8 cellular contexts compared by ENCODE assay signal in the genomic region with DNA sequence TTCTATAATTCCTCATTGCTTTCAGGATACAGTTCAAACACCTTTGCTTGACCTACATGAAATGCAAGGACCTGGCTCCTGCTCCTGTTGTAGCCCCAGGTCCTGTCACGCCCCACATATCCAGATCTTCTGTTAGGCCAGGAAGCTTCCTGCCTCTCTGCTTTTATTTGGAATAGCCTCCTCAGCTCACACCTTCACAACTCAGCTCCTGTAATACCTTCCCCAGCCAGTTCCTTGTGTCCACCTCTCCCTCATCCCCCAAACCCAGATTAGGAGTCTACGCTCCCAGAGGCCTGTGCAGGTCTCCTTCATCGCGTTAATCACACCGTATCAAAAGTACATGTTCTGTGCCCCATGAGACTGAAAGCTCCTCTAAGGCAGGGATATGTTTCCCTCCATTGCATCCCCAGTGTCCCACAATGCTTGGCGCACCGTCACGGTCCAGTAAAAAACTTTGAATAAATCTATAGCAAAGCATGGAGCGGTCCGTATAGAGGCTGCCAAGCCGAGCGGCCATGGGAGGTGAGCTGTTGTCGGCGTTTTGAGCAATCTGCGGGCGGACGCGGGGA. TPM values are rescaled to one million over a fixed set of nuclear protein-coding genes. Genes with fewer than 3 reads are reported as not detected.
DNase-seq lines count a peak whose midpoint lies in the region; ATAC-seq and TF ChIP-seq lines count a peak whose summit lies in the region.

No MANE protein-coding gene starts in this region.

- intact Hi-C loops in CD14-positive monocyte (cut with micrococcal nuclease): loop anchor here in 1 of 2 donors (10.0 kb wide), 1 partner anchor 1490 kb away; a partner anchor contains a TSS

- H3K4me3 ChIP-seq in GM23248 (peak overlapping the region; percentile 99), iPS-11a (ENCODE audit: low read depth, low read length) (peak overlapping the region; percentile 98)

- peak overlapping the region; percentile 91 for H3K4me2 ChIP-seq in GM23248 (ENCODE audit: unreplicated experiment)

- H3K4me1 ChIP-seq in GM23248 (ENCODE audit: insufficient read depth): peaks cover 9% of the 10 kb centered on the region

- H3K27ac Mint-ChIP-seq in CD14-positive monocyte: peak overlapping the region in 6 of 7 donors; percentile 97 to 99 (median 98)
- H3K27ac Mint-ChIP-seq in stimulated activated naive B cell treated with anti-CD40 and anti-IgM and Interleukin-4, amounts not matched to agents 10 μg/mL and 1 μg/mL and 100 μg/mL, for 72 hours: peak overlapping the region; percentile 98

- no peaks in the 10 kb centered on the region for H3K9me3 ChIP-seq in GM23248 (ENCODE audit: low read depth)

- H3K36me3 ChIP-seq in GM23248 (ENCODE audit: low read depth): 0 out of 2 replicates have a peak, but pooled peaks cover 6% of the 10 kb centered on the region

- H2AFZ ChIP-seq in GM23248: peak overlapping the region; percentile 98

- H4K20me1 ChIP-seq in GM23248 (ENCODE audit: insufficient read depth): no peaks in the 10 kb centered on the region

- TF ChIP-seq CTCF in CD14-positive monocyte (IDR thresholded peaks at IDR 0.05): no peak
- no peak for TF ChIP-seq CTCF in VCaP (conservative IDR thresholded peaks at IDR 0.05)

- H3K4me3 Mint-ChIP-seq in CD14-positive monocyte: peak overlapping the region; percentile 89 to 93
- H3K4me3 Mint-ChIP-seq in stimulated activated naive B cell treated with anti-CD40 and anti-IgM and Interleukin-4, amounts not matched to agents 10 μg/mL and 1 μg/mL and 100 μg/mL, for 72 hours: peak overlapping the region; percentile 90 to 93

- H3K79me2 ChIP-seq in GM23248 (ENCODE audit: insufficient read depth): peaks cover 41% of the 10 kb centered on the region

- H3K27ac ChIP-seq in GM23248: peak overlapping the region; percentile 98
- peak overlapping the region; percentile 78 for H3K27ac ChIP-seq in VCaP

- peak in 1 of 2 donors; percentile 61 for ATAC-seq in stimulated activated naive B cell treated with anti-CD40 and anti-IgM and Interleukin-4, amounts not matched to agents 10 μg/mL and 1 μg/mL and 100 μg/mL, for 72 hours (replicated peaks)

- in situ Hi-C loops in GM23248 (cut with MboI): no loop called here

- no peaks in the 10 kb centered on the region for H3K9me3 Mint-ChIP-seq in CD14-positive monocyte
- no peaks in the 10 kb centered on the region for H3K9me3 Mint-ChIP-seq in stimulated activated naive B cell treated with anti-CD40 and anti-IgM and Interleukin-4, amounts not matched to agents 10 μg/mL and 1 μg/mL and 100 μg/mL, for 72 hours

- H3K9ac ChIP-seq in GM23248: peak overlapping the region; percentile 99

- DNase-seq in CD14-positive monocyte (ENCODE audit: low spot score): no peak
- DNase-seq in GM23248: no peak
- no peak for DNase-seq in stimulated activated naive B cell treated with anti-CD40 and anti-IgM and Interleukin-4, amounts not matched to agents 10 μg/mL and 1 μg/mL and 100 μg/mL, for 72 hours
- DNase-seq in HT-29 (ENCODE audit: low spot score): no peak
- DNase-seq in DMS114 treated with DMSO at 0.1 percent for 48 hours (lab: John Stamatoyannopoulos, UW; ENCODE audit: unreplicated experiment): no peak
- DNase-seq in cerebellum (ENCODE audit: low spot score): no peak

- peaks cover 10% of the 10 kb centered on the region for H3K4me1 Mint-ChIP-seq in CD14-positive monocyte
- H3K4me1 Mint-ChIP-seq in stimulated activated naive B cell treated with anti-CD40 and anti-IgM and Interleukin-4, amounts not matched to agents 10 μg/mL and 1 μg/mL and 100 μg/mL, for 72 hours: peaks cover 16 to 30% of the 10 kb centered on the region in 2 donors

- H3K27me3 Mint-ChIP-seq in CD14-positive monocyte (ENCODE audit: low read depth in 3 of 3): peaks cover 0 to 2% (median 2%) of the 10 kb centered on the region in 3 donors
- no peaks in the 10 kb centered on the region for H3K27me3 Mint-ChIP-seq in stimulated activated naive B cell treated with anti-CD40 and anti-IgM and Interleukin-4, amounts not matched to agents 10 μg/mL and 1 μg/mL and 100 μg/mL, for 72 hours

- H3F3A ChIP-seq in GM23248 (ENCODE audit: insufficient read depth): no peaks in the 10 kb centered on the region

- peaks cover 12 to 15% of the 10 kb centered on the region in 2 donors for H3K36me3 Mint-ChIP-seq in CD14-positive monocyte
- H3K36me3 Mint-ChIP-seq in stimulated activated naive B cell treated with anti-CD40 and anti-IgM and Interleukin-4, amounts not matched to agents 10 μg/mL and 1 μg/mL and 100 μg/mL, for 72 hours: peaks cover 7 to 13% of the 10 kb centered on the region in 2 donors

- H3K27me3 ChIP-seq in GM23248 (replicated peaks; ENCODE audit: insufficient read depth): no peaks in the 10 kb centered on the region

- H3K9me2 ChIP-seq in GM23248 (ENCODE audit: insufficient read depth): no peaks in the 10 kb centered on the region

- WGBS in GM23248 (ENCODE audit: low coverage in 1 of 2, low lambda C conversion rate in 2 of 2, missing lambda C conversion rate in 2 of 2), 2 experiments: 11% methylated on average over 18 of the region's 18 CpGs

RNA-seq across cellular contexts. Expression of a gene that starts 0.4 kb away (rescaled TPM):
- not detected for polyA plus RNA-seq in CD14-positive monocyte
- 0.25 and 0.54 TPM in 2 replicates for total RNA-seq in GM23248 (2014; rRNA removed; shearing (Covaris generic))
- polyA plus RNA-seq in GM23248 (2016; fragmentation: Nextera tagmentation; extraction: Ambion mirVana): 0.70 and 0.80 TPM in 2 replicates
- total RNA-seq in HT-29 (2014; rRNA removed; shearing (Covaris generic)): 0.44 TPM in 1 of 2 replicates, not detected in the other
- 5.0 TPM for total RNA-seq in cerebellum

RNA-seq across cellular contexts. Expression of a gene that starts 0.6 kb away (rescaled TPM):
- polyA plus RNA-seq in CD14-positive monocyte (10 to 100 TPM; 11.3 to 12.7 TPM), GM23248 (2016; fragmentation: Nextera tagmentation; extraction: Ambion mirVana) (28.3 and 29.3 TPM in 2 replicates)
- 27.2 and 38.4 TPM in 2 replicates for total RNA-seq in GM23248 (2014; rRNA removed; shearing (Covaris generic))
- 15.7 and 17.0 TPM in 2 replicates for total RNA-seq in HT-29 (2014; rRNA removed; shearing (Covaris generic))
- total RNA-seq in cerebellum: 56.0 TPM

RNA-seq across cellular contexts. Expression of a gene that starts 46.6 kb away (rescaled TPM):
- not detected for polyA plus RNA-seq in CD14-positive monocyte
- total RNA-seq in GM23248 (2014; rRNA removed; shearing (Covaris generic)): not detected in 2 replicates
- not detected in 2 replicates for polyA plus RNA-seq in GM23248 (2016; fragmentation: Nextera tagmentation; extraction: Ambion mirVana)
- total RNA-seq in HT-29 (2014; rRNA removed; shearing (Covaris generic)): not detected in 2 replicates
- total RNA-seq in cerebellum: not detected
